ENCODE assay signal across 21 cellular contexts in the genomic region with DNA sequence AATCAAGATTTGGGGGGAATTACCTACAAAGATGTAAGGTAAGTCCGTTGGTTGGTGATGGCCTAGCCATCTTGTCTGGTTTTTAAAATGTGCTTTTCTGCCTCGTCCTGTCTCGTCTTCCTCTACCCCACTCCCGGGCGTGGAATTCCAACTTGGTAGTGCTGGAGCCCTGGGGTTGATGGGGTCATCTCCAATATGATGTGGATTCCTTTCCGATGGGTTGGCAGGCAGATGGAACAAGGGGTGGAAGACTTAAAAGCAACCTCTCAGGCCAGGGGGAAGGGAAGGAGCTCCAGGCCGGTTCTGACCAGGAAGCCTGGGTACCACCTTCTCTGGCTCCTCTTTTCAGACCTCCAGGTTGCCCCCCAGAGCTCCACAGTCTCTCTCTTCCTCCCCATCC. TPM values are rescaled to one million over a fixed set of nuclear protein-coding genes. Genes with fewer than 3 reads are reported as not detected.
DNase-seq lines count a peak whose midpoint lies in the region; ATAC-seq and TF ChIP-seq lines count a peak whose summit lies in the region.
"Had no signal": no experiment of that assay in that cellular context is flagged by ENCODE, and none has a peak within 500 bp of the region (broad histone marks: within the 10 kb centered on the region; RNA-seq: fewer than 3 reads in every experiment).

No MANE protein-coding gene starts in this region.

- TF ChIP-seq CTCF in astrocyte of the cerebellum (IDR thresholded peaks at IDR 0.05; ENCODE audit: low read depth, low read length, missing control alignments), result no peak

- DNase-seq in ELF-1 (ENCODE audit: low read depth, low spot score), result peak; percentile 45
- DNase-seq in astrocyte of the cerebellum (ENCODE audit: low read depth), result no peak
- no peak for DNase-seq in SKM-1 (lab: John Stamatoyannopoulos, UW; ENCODE audit: unreplicated experiment)
- DNase-seq in anterior cingulate cortex (lab: John Stamatoyannopoulos, UW), result no peak
- DNase-seq in activated naive CD4-positive, alpha-beta T cell treated with anti-CD3 and anti-CD28 coated beads, Interleukin-2, amount 50 U/mL, for 16 hours, result no peak
- DNase-seq: activated effector memory CD4-positive, alpha-beta T cell treated with Interleukin-2 at 50 U/mL for 16 hours; cortex of kidney; EL; heart left ventricle; left cardiac atrium; NCI-H187; NCI-H446 treated with DMSO at 0.1 percent for 48 hours; SHP77 treated with DMSO at 0.1 percent for 48 hours; stimulated activated CD4-positive, alpha-beta T cell treated with anti-CD3 and anti-CD28 coated beads, Interleukin-12 subunit alpha, Interleukin-12 subunit beta, amount 100 ng/mL, for 4 hours; stimulated activated naive CD4-positive, alpha-beta T cell; T-helper 2 cell had no signal

- peaks cover 64% of the 10 kb centered on the region for H3K4me1 ChIP-seq in skeletal muscle satellite cell (ENCODE audit: control insufficient read depth, insufficient read depth, low read length)
- H3K4me1 ChIP-seq: parathyroid adenoma had no signal

- in situ Hi-C loops in astrocyte of the cerebellum (cut with HindIII; ENCODE audit: low sequenced_read_pairs), result no loop called here

- no peak for ATAC-seq in HG02885 (IDR thresholded peaks at IDR 0.05; ENCODE audit: poor library complexity, unreplicated experiment)
- ATAC-seq: heart left ventricle, left cardiac atrium had no signal

- no peaks in the 10 kb centered on the region for H3K27me3 ChIP-seq in skeletal muscle satellite cell (ENCODE audit: control insufficient read depth, insufficient read depth, low read length)

- H3K9me3 ChIP-seq in iPS-18c (ENCODE audit: control insufficient read depth, insufficient read depth, low read length), result no peaks in the 10 kb centered on the region
- H3K9me3 ChIP-seq in skeletal muscle satellite cell (replicated peaks; ENCODE audit: low read length), result no peaks in the 10 kb centered on the region
- H3K9me3 ChIP-seq: heart left ventricle had no signal

- H3K4me3 ChIP-seq in astrocyte of the cerebellum (ENCODE audit: low read depth, low read length) (peak overlapping the region; percentile 35), iPS-18c (ENCODE audit: insufficient read depth, low read depth, low read length) (peak overlapping the region; percentile 31; the same call in 1 of the 2 replicates), skeletal muscle satellite cell (ENCODE audit: low read length) (no peak overlapping the region)
- H3K4me3 ChIP-seq: heart left ventricle had no signal

- H3K36me3 ChIP-seq in skeletal muscle satellite cell (ENCODE audit: insufficient read depth, low read length), result peaks cover 16% of the 10 kb centered on the region

- no peak overlapping the region for H3K9ac ChIP-seq in skeletal muscle satellite cell (ENCODE audit: low read depth, low read length)
- H3K9ac ChIP-seq: parathyroid adenoma had no signal

- H3K4me2 ChIP-seq in skeletal muscle satellite cell (ENCODE audit: low read length), result peak overlapping the region; percentile 10

RNA-seq across cellular contexts. Expression of a gene that starts 5.0 kb away (rescaled TPM):
- total RNA-seq in skeletal muscle satellite cell (2012; rRNA removed), result 4.6 and 5.9 TPM in 2 replicates

RNA-seq across cellular contexts. Expression of a gene that starts 19.1 kb away (rescaled TPM):
- not detected in 2 replicates for total RNA-seq in skeletal muscle satellite cell (2012; rRNA removed)
- total RNA-seq: heart left ventricle, left cardiac atrium, MCF 10A had no signal

RNA-seq across cellular contexts. Expression of a gene that starts 28.2 kb away (rescaled TPM):
- total RNA-seq in skeletal muscle satellite cell (2012; rRNA removed), result 1.3 and 1.7 TPM in 2 replicates

RNA-seq across cellular contexts. Expression of a gene that starts 40.1 kb away (rescaled TPM):
- total RNA-seq in skeletal muscle satellite cell (2012; rRNA removed), result 1.1 and 6.3 TPM in 2 replicates

RNA-seq across cellular contexts. Expression of a gene that starts 43.7 kb away (rescaled TPM):
- under 0.01 TPM in 2 replicates for total RNA-seq in skeletal muscle satellite cell (2012; rRNA removed)
- total RNA-seq: MCF 10A had no signal
